29 cellular contexts compared by ENCODE assay signal in genomic region chr13:22030321-22030720, GRCh38.
"Had no signal": no experiment of that assay in that cellular context is flagged by ENCODE, and none has a peak within 500 bp of the region (broad histone marks: within the 10 kb centered on the region; RNA-seq: fewer than 3 reads in every experiment).

No MANE protein-coding gene starts in this region.

- H3K36me3 Mint-ChIP-seq: naive thymus-derived CD8-positive, alpha-beta T cell; natural killer cell treated with Interleukin-12 subunit alpha and Interleukin-12 subunit beta and Interleukin-15 and Interleukin-18, amount 100 ng/mL, for 72 hours; neural progenitor cell; stimulated activated effector memory CD8-positive, alpha-beta T cell treated with anti-CD3 and anti-CD28 coated beads, Interleukin-12 subunit alpha, Interleukin-12 subunit beta, amount 100 ng/mL, for 72 hours; type B pancreatic cell had no signal

- H3K9me3 ChIP-seq: ovary, psoas muscle, right lobe of liver, sigmoid colon, suprapubic skin, testis, tibial artery, transverse colon, upper lobe of right lung, uterus had no signal

- H3K9me3 Mint-ChIP-seq: naive thymus-derived CD8-positive, alpha-beta T cell; natural killer cell treated with Interleukin-12 subunit alpha and Interleukin-12 subunit beta and Interleukin-15 and Interleukin-18, amount 100 ng/mL, for 72 hours; neural progenitor cell; stimulated activated effector memory CD8-positive, alpha-beta T cell treated with anti-CD3 and anti-CD28 coated beads, Interleukin-12 subunit alpha, Interleukin-12 subunit beta, amount 100 ng/mL, for 72 hours; type B pancreatic cell had no signal

- H3K4me3 ChIP-seq: neural progenitor cell, ovary, psoas muscle, right lobe of liver, sigmoid colon, suprapubic skin, testis, tibial artery, transverse colon, upper lobe of right lung, uterus had no signal

- H3K4me3 Mint-ChIP-seq: naive thymus-derived CD8-positive, alpha-beta T cell; natural killer cell treated with Interleukin-12 subunit alpha and Interleukin-12 subunit beta and Interleukin-15 and Interleukin-18, amount 100 ng/mL, for 72 hours; neural progenitor cell; stimulated activated effector memory CD8-positive, alpha-beta T cell treated with anti-CD3 and anti-CD28 coated beads, Interleukin-12 subunit alpha, Interleukin-12 subunit beta, amount 100 ng/mL, for 72 hours; stimulated activated naive CD8-positive, alpha-beta T cell treated with anti-CD3 and anti-CD28 coated beads, Interleukin-15, amount 100 ng/mL, for 72 hours; type B pancreatic cell had no signal

- H3K27ac Mint-ChIP-seq: natural killer cell treated with Interleukin-12 subunit alpha and Interleukin-12 subunit beta and Interleukin-15 and Interleukin-18, amount 100 ng/mL, for 72 hours; neural progenitor cell; progenitor cell of endocrine pancreas; stimulated activated effector memory CD8-positive, alpha-beta T cell treated with anti-CD3 and anti-CD28 coated beads, Interleukin-12 subunit alpha, Interleukin-12 subunit beta, amount 100 ng/mL, for 72 hours; stimulated activated naive CD8-positive, alpha-beta T cell treated with anti-CD3 and anti-CD28 coated beads, Interleukin-15, amount 100 ng/mL, for 72 hours; type B pancreatic cell had no signal

- ATAC-seq: naive thymus-derived CD8-positive, alpha-beta T cell; natural killer cell treated with Interleukin-12 subunit alpha and Interleukin-12 subunit beta and Interleukin-15 and Interleukin-18, amount 100 ng/mL, for 72 hours; psoas muscle; right cardiac atrium; right lobe of liver; stimulated activated effector memory CD8-positive, alpha-beta T cell treated with anti-CD3 and anti-CD28 coated beads, Interleukin-12 subunit alpha, Interleukin-12 subunit beta, amount 100 ng/mL, for 72 hours; stimulated activated naive CD8-positive, alpha-beta T cell treated with anti-CD3 and anti-CD28 coated beads, Interleukin-15, amount 100 ng/mL, for 72 hours; stimulated activated naive CD8-positive, alpha-beta T cell treated with anti-CD3 and anti-CD28 coated beads, Interleukin-15, Interleukin-2, amounts not matched to agents 100 U/mL and 50 U/mL, for 24 hours; upper lobe of right lung had no signal

- H3K27ac ChIP-seq: neural progenitor cell, ovary, parathyroid adenoma, psoas muscle, right lobe of liver, sigmoid colon, suprapubic skin, testis, tibial artery, transverse colon, upper lobe of right lung, uterus had no signal

- H3K4me1 Mint-ChIP-seq: neural progenitor cell; stimulated activated effector memory CD8-positive, alpha-beta T cell treated with anti-CD3 and anti-CD28 coated beads, Interleukin-12 subunit alpha, Interleukin-12 subunit beta, amount 100 ng/mL, for 72 hours had no signal

- H3K4me1 ChIP-seq: neural progenitor cell, parathyroid adenoma, psoas muscle, right lobe of liver, suprapubic skin, testis, transverse colon, upper lobe of right lung, uterus had no signal

- H3K27me3 Mint-ChIP-seq: naive thymus-derived CD8-positive, alpha-beta T cell; type B pancreatic cell had no signal

- H3K27me3 ChIP-seq: neural progenitor cell, ovary, right lobe of liver, sigmoid colon, suprapubic skin, testis, tibial artery, transverse colon, upper lobe of right lung, uterus had no signal

- DNase-seq: naive thymus-derived CD8-positive, alpha-beta T cell; occipital lobe; ovary; posterior cingulate gyrus; psoas muscle; right cardiac atrium; right lobe of liver; sigmoid colon; small intestine; stimulated activated CD4-positive, alpha-beta T cell treated with anti-CD3 and anti-CD28 coated beads, Interleukin-15, amount 100 ng/mL, for 24 hours; stimulated activated CD4-positive, alpha-beta T cell treated with anti-CD3 and anti-CD28 coated beads, Interleukin-2, amount 100 ng/mL, for 24 hours; stimulated activated CD4-positive, alpha-beta T cell treated with anti-CD3 and anti-CD28 coated beads, Interleukin-2, amount 100 ng/mL, for 48 hours; stimulated activated CD4-positive, alpha-beta T cell treated with anti-CD3 and anti-CD28 coated beads, Interleukin-4, amount 100 ng/mL, for 24 hours; stimulated activated naive CD4-positive, alpha-beta T cell; stimulated activated naive CD8-positive, alpha-beta T cell treated with anti-CD3 and anti-CD28 coated beads, Interleukin-15, amount 100 ng/mL, for 72 hours; stimulated activated naive CD8-positive, alpha-beta T cell treated with anti-CD3 and anti-CD28 coated beads, Interleukin-15, Interleukin-2, amounts not matched to agents 100 U/mL and 50 U/mL, for 24 hours; substantia nigra; testis; tibial artery; transverse colon; upper lobe of right lung; uterus had no signal

- H3K36me3 ChIP-seq: neural progenitor cell, ovary, right lobe of liver, sigmoid colon, suprapubic skin, tibial artery, transverse colon, upper lobe of right lung, uterus had no signal
